In the genomic region with DNA sequence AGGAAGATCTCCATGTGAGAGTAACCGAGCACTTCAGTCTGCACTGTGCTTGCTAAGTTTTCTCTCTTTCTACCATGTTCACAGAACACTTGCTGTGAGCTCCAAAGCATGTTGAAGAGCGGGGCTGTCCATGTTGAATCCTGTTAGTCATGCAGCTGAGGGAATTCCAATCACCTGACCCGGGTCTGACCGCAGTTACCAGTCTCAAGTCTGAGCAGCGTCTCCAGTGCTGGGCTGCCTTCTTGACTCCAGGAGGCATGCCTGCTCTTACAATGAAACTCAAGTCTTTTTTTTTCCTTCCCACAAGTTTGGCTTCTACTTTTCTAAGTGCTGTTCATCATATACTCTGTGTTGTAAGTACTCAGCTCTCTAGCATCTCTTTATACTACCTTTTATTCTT, we compare ENCODE assay signal across 14 cellular contexts. TPM values are rescaled to one million over a fixed set of nuclear protein-coding genes. Genes with fewer than 3 reads are reported as not detected.
DNase-seq lines count a peak whose midpoint lies in the region; TF ChIP-seq lines count a peak whose summit lies in the region.
"Had no signal": no experiment of that assay in that cellular context is flagged by ENCODE, and none has a peak within 500 bp of the region (broad histone marks: within the 10 kb centered on the region; RNA-seq: fewer than 3 reads in every experiment).

No MANE protein-coding gene starts in this region.

- H3K9ac ChIP-seq in MM.1S (ENCODE audit: low read length), result no peak overlapping the region

- H3K4me3 ChIP-seq in brain microvascular endothelial cell (ENCODE audit: low read depth, low read length) (no peak overlapping the region), MM.1S (ENCODE audit: low read length) (no peak overlapping the region)
- H3K4me3 ChIP-seq: thoracic aorta had no signal

- DNase-seq in AG20443 (ENCODE audit: low spot score) (peak; percentile 90), LHCN-M2 (ENCODE audit: low read depth) (peak; percentile 98), brain microvascular endothelial cell (peak; percentile 94), left kidney (ENCODE audit: low read depth, low spot score) (peak; percentile 50), Kasumi-1 (lab: John Stamatoyannopoulos, UW) (no peak), MM.1S (no peak), NCI-H2081 treated with DMSO at 0.1 percent for 48 hours (lab: John Stamatoyannopoulos, UW) (no peak)
- DNase-seq in activated CD8-positive, alpha-beta memory T cell treated with anti-CD3 and anti-CD28 coated beads, Interleukin-2, amount 50 U/mL, for 4 hours, result no peak
- DNase-seq: activated CD4-positive, alpha-beta T cell treated with anti-CD3 and anti-CD28 coated beads, Interleukin-2, amount 50 U/mL, for 1 hour; activated naive CD8-positive, alpha-beta T cell treated with anti-CD3 and anti-CD28 coated beads, Interleukin-2, amount 50 U/mL, for 24 hours; naive thymus-derived CD8-positive, alpha-beta T cell; NCI-H1694; stimulated activated CD4-positive, alpha-beta T cell treated with anti-CD3 and anti-CD28 coated beads, Interleukin-2, amount 100 ng/mL, for 24 hours had no signal

- H3K36me3 ChIP-seq in brain microvascular endothelial cell (replicated peaks) (no peaks in the 10 kb centered on the region), MM.1S (replicated peaks; ENCODE audit: insufficient read depth, low read length) (no peaks in the 10 kb centered on the region)
- H3K36me3 ChIP-seq: thoracic aorta had no signal

- in situ Hi-C loops in brain microvascular endothelial cell (cut with HindIII; ENCODE audit: low pct_ligation_motif_present, low sequenced_read_pairs), result no loop called here

- H3K79me2 ChIP-seq in MM.1S (ENCODE audit: low read length), result no peaks in the 10 kb centered on the region

- H4K20me1 ChIP-seq in MM.1S (ENCODE audit: insufficient read depth, low read length), result no peaks in the 10 kb centered on the region

- H3K27me3 ChIP-seq in brain microvascular endothelial cell (replicated peaks), result peaks cover 3% of the 10 kb centered on the region
- no peaks in the 10 kb centered on the region for H3K27me3 ChIP-seq in MM.1S (replicated peaks; ENCODE audit: insufficient read depth, low read length)

- H3K27ac ChIP-seq in brain microvascular endothelial cell, result no peak overlapping the region
- H3K27ac ChIP-seq in MM.1S (ENCODE audit: low read length), result no peak overlapping the region
- H3K27ac ChIP-seq: thoracic aorta had no signal

- H3F3A ChIP-seq in MM.1S (ENCODE audit: insufficient read depth, low read length), result 0 out of 2 replicates have a peak, but pooled peaks cover 9% of the 10 kb centered on the region

- H2AFZ ChIP-seq in MM.1S (ENCODE audit: low read length), result no peak overlapping the region

- no peaks in the 10 kb centered on the region for H3K9me3 ChIP-seq in MM.1S (replicated peaks; ENCODE audit: insufficient read depth, low read length)
- H3K9me3 ChIP-seq: thoracic aorta had no signal

- H3K4me1 ChIP-seq in MM.1S (ENCODE audit: low read length), result peaks cover 33% of the 10 kb centered on the region

- peak; percentile 64 for TF ChIP-seq CTCF in brain microvascular endothelial cell (IDR thresholded peaks at IDR 0.05; ENCODE audit: low read depth, low read length, missing control alignments)
- TF ChIP-seq CTCF in MM.1S (IDR thresholded peaks at IDR 0.05; ENCODE audit: low read length), result no peak

- H3K4me2 ChIP-seq in MM.1S (ENCODE audit: low read depth, low read length), result no peak overlapping the region

- no peaks in the 10 kb centered on the region for H3K9me2 ChIP-seq in MM.1S (replicated peaks; ENCODE audit: insufficient read depth, low read length)

RNA-seq across cellular contexts. Expression of a gene that starts 44.3 kb away (rescaled TPM):
- not detected in 2 replicates for total RNA-seq in LHCN-M2 (2014; rRNA removed)
- polyA plus RNA-seq in LHCN-M2 (2012), result not detected
- total RNA-seq: naive thymus-derived CD8-positive, alpha-beta T cell; thoracic aorta had no signal
- polyA plus RNA-seq: naive thymus-derived CD8-positive, alpha-beta T cell had no signal

RNA-seq across cellular contexts. Expression of a gene that starts 56.5 kb away (rescaled TPM):
- total RNA-seq in LHCN-M2 (2014; rRNA removed), result 0.17 TPM in 1 of 2 replicates, not detected in the other
- polyA plus RNA-seq in LHCN-M2 (2012), result 0.81 TPM

RNA-seq across cellular contexts. Expression of a gene that starts 58.4 kb away (rescaled TPM):
- total RNA-seq in LHCN-M2 (2014; rRNA removed), result 59.3 and 65.3 TPM in 2 replicates
- 30.4 TPM for polyA plus RNA-seq in LHCN-M2 (2012)

Comparison
In these comparisons a context has a peak if more than half of its experiments do, and no peak if none do; other contexts are left out.
1. DNase-seq: peak in AG20443 (single experiment), LHCN-M2 (single experiment), brain microvascular endothelial cell (single experiment) and left kidney (single experiment); none in Kasumi-1 (0 of 2), activated CD8-positive, alpha-beta memory T cell treated with anti-CD3 and anti-CD28 coated beads, Interleukin-2, amount 50 U/mL, for 4 hours (single experiment), MM.1S (single experiment) and NCI-H2081 treated with DMSO at 0.1 percent for 48 hours (single experiment).